8 cellular contexts compared by ENCODE assay signal in the genomic region with DNA sequence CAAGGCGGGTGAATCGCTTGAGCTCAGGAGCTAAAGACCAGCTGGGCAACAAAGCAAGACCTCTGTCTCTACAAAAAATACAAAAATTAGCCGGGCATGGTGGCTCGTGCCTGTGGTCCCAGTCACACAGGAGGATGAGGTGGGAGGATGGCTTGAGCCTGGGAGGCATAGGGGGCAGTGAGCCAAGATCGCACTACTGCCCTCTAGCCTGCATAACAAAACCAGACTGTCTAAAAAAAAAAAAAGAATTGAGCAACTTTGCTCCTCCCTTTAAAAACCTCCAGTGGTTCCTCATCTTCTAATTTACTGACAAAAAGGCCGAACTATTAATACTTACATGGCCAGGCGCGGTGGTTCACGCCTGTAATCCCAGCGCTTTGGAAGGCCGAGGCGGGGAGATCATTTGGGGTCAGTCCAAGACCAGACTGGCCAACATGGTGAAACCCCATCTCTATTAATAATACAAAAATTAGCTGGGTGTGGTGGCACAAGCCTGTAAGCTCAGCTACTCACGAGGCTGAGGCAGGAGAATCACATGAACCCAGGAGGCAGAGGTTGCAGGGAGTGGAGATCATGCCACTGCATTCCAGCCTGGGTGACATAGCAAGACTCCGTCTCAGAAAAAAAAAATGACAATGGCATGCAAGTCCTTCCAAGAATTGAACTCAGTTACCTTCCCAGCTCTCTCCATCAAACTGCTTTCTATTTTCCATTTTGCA. TPM values are rescaled to one million over a fixed set of nuclear protein-coding genes. Genes with fewer than 3 reads are reported as not detected.
DNase-seq lines count a peak whose midpoint lies in the region; ATAC-seq and TF ChIP-seq lines count a peak whose summit lies in the region.

No MANE protein-coding gene starts in this region.

- H3K27me3 ChIP-seq in RWPE2 (ENCODE audit: insufficient read depth, poor library complexity, severe bottlenecking) (no peaks in the 10 kb centered on the region), neutrophil (no peaks in the 10 kb centered on the region)

- no peaks in the 10 kb centered on the region for H3K9me3 ChIP-seq in RWPE2 (ENCODE audit: severe bottlenecking)
- no peaks in the 10 kb centered on the region for H3K9me3 ChIP-seq in neutrophil

- ATAC-seq in natural killer cell (no peak), RWPE2 (ENCODE audit: low read depth) (no peak), esophagus mucosa (peak; percentile 45)
- ATAC-seq in natural killer cell treated with Interleukin-12 subunit alpha and Interleukin-12 subunit beta and Interleukin-15 and Interleukin-18, amount 100 ng/mL, for 72 hours, result no peak

- H3K9me3 Mint-ChIP-seq in natural killer cell, result no peaks in the 10 kb centered on the region
- H3K9me3 Mint-ChIP-seq in natural killer cell treated with Interleukin-12 subunit alpha and Interleukin-12 subunit beta and Interleukin-15 and Interleukin-18, amount 100 ng/mL, for 72 hours, result no peaks in the 10 kb centered on the region

- H3K27me3 Mint-ChIP-seq in natural killer cell (ENCODE audit: low read depth in 2 of 2), result no peaks in the 10 kb centered on the region
- H3K27me3 Mint-ChIP-seq in natural killer cell treated with Interleukin-12 subunit alpha and Interleukin-12 subunit beta and Interleukin-15 and Interleukin-18, amount 100 ng/mL, for 72 hours, result no peaks in the 10 kb centered on the region

- peaks cover 4% of the 10 kb centered on the region for H3K4me1 ChIP-seq in RWPE2 (ENCODE audit: insufficient read depth, poor library complexity, severe bottlenecking)
- H3K4me1 ChIP-seq in neutrophil (ENCODE audit: control insufficient read depth in 1 of 2, insufficient read depth in 1 of 2, low read depth in 1 of 2, low read length in 1 of 2), result peaks cover 43% of the 10 kb centered on the region in 2 experiments

- H3K27ac Mint-ChIP-seq in natural killer cell, result peak overlapping the region; percentile 9 to 23
- H3K27ac Mint-ChIP-seq in natural killer cell treated with Interleukin-12 subunit alpha and Interleukin-12 subunit beta and Interleukin-15 and Interleukin-18, amount 100 ng/mL, for 72 hours, result no peak overlapping the region

- TF ChIP-seq CTCF in natural killer cell (IDR thresholded peaks at IDR 0.05), result no peak
- peak; percentile 29 for TF ChIP-seq CTCF in RWPE2 (IDR thresholded peaks at IDR 0.05; ENCODE audit: poor library complexity, severe bottlenecking)
- no peak for TF ChIP-seq CTCF in neutrophil (IDR thresholded peaks at IDR 0.05)

- no peaks in the 10 kb centered on the region; the same call in 1 of the 2 replicates for H3K36me3 ChIP-seq in RWPE2 (ENCODE audit: low read depth)
- H3K36me3 ChIP-seq in neutrophil, result no peaks in the 10 kb centered on the region

- H3K27ac ChIP-seq in RWPE2 (ENCODE audit: poor library complexity, severe bottlenecking), result no peak overlapping the region
- H3K27ac ChIP-seq in neutrophil, result peak overlapping the region; percentile 67

- intact Hi-C loops in natural killer cell (cut with micrococcal nuclease), result loop anchor here (10.0 kb wide), 2 partner anchors 223 to 717 kb away; a partner anchor contains a TSS

- H3K36me3 Mint-ChIP-seq in natural killer cell, result no peaks in the 10 kb centered on the region
- H3K36me3 Mint-ChIP-seq in natural killer cell treated with Interleukin-12 subunit alpha and Interleukin-12 subunit beta and Interleukin-15 and Interleukin-18, amount 100 ng/mL, for 72 hours, result peaks cover 12% of the 10 kb centered on the region

- H3K4me3 Mint-ChIP-seq in natural killer cell, result no peak overlapping the region
- H3K4me3 Mint-ChIP-seq in natural killer cell treated with Interleukin-12 subunit alpha and Interleukin-12 subunit beta and Interleukin-15 and Interleukin-18, amount 100 ng/mL, for 72 hours, result no peak overlapping the region

- H3K4me3 ChIP-seq in RWPE2 (ENCODE audit: severe bottlenecking) (no peak overlapping the region), neutrophil (ENCODE audit: low read depth in 1 of 2, low read length in 1 of 2) (no peak overlapping the region)

- H3K4me1 Mint-ChIP-seq in natural killer cell, result peaks cover 56 to 61% of the 10 kb centered on the region in 2 donors
- peaks cover 37 to 52% of the 10 kb centered on the region in 2 donors for H3K4me1 Mint-ChIP-seq in natural killer cell treated with Interleukin-12 subunit alpha and Interleukin-12 subunit beta and Interleukin-15 and Interleukin-18, amount 100 ng/mL, for 72 hours (ENCODE audit: low read depth in 2 of 2)

- no peak for DNase-seq in natural killer cell
- no peak for DNase-seq in natural killer cell treated with Interleukin-12 subunit alpha and Interleukin-12 subunit beta and Interleukin-15 and Interleukin-18, amount 100 ng/mL, for 72 hours (ENCODE audit: low spot score)
- DNase-seq in RWPE2 (ENCODE audit: low spot score), result no peak
- DNase-seq in NCI-H2107 treated with DMSO at 0.1 percent for 48 hours (lab: John Stamatoyannopoulos, UW; ENCODE audit: unreplicated experiment), result no peak
- no peak for DNase-seq in NCI-H510A treated with DMSO at 0.1 percent for 48 hours (lab: John Stamatoyannopoulos, UW)
- no peak for DNase-seq in hippocampal formation (lab: John Stamatoyannopoulos, UW)

RNA-seq across cellular contexts. Expression of a gene that starts 4.4 kb away (rescaled TPM):
- 10 to 100 TPM; 26.9 to 33.3 (median 28.8) TPM for total RNA-seq in natural killer cell
- total RNA-seq in natural killer cell treated with Interleukin-12 subunit alpha and Interleukin-12 subunit beta and Interleukin-15 and Interleukin-18, amount 100 ng/mL, for 72 hours, result 10 to 100 TPM; 27.6 to 30.3 TPM
- total RNA-seq in esophagus mucosa, result 33.9 TPM

RNA-seq across cellular contexts. Expression of a gene that starts 41.3 kb away (rescaled TPM):
- total RNA-seq in natural killer cell (under 1 TPM in 1 of 3 donors, not detected in 2; 0.58 TPM), esophagus mucosa (not detected)
- total RNA-seq in natural killer cell treated with Interleukin-12 subunit alpha and Interleukin-12 subunit beta and Interleukin-15 and Interleukin-18, amount 100 ng/mL, for 72 hours, result not detected

Comparison
In these comparisons a context has a peak if more than half of its experiments do, and no peak if none do; other contexts are left out.
1. H3K27ac Mint-ChIP-seq: peak in natural killer cell (2 of 2); none in natural killer cell treated with Interleukin-12 subunit alpha and Interleukin-12 subunit beta and Interleukin-15 and Interleukin-18, amount 100 ng/mL, for 72 hours (0 of 2).